24 cellular contexts compared by ENCODE assay signal in the genomic region with DNA sequence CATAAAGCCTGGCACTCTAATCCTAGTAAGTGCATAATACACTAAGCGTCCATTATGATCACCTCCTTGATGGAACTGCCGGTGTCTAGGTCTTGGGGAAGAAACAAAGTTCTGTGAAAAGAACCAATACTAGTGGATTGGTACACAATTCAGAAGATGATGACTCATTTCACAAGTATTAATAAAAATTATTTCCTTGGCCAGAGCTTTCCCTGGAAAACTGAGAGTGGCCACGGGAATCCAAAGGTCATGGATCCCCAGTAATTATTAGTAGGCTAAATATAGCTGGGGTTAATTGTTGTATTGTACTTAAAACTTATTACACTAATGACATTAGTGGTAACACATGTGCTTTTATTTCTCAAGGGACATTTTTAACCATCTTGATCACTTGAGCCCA.
"Had no signal": no experiment of that assay in that cellular context is flagged by ENCODE, and none has a peak within 500 bp of the region (broad histone marks: within the 10 kb centered on the region; RNA-seq: fewer than 3 reads in every experiment).

No MANE protein-coding gene starts in this region.

- H3K27ac Mint-ChIP-seq: activated naive CD4-positive, alpha-beta T cell treated with anti-CD3 and anti-CD28 coated beads, Interleukin-2, amount 50 U/mL, for 72 hours; activated T-cell treated with anti-CD3 and anti-CD28 coated beads, Interleukin-2, amount 50 U/mL, for 24 hours; activated T-helper 17 cell treated with anti-CD3 and anti-CD28 coated beads, Interleukin-2, amount 50 U/mL, for 72 hours; natural killer cell treated with Interleukin-12 subunit alpha and Interleukin-12 subunit beta and Interleukin-15 and Interleukin-18, amount 100 ng/mL, for 72 hours; progenitor cell of endocrine pancreas; T-helper 1 cell treated with Interleukin-12 subunit alpha and Interleukin-12 subunit beta and Interleukin-4 antibody, amounts not matched to agents 30 μg/mL and 1 μg/mL, for 36 hours had no signal

- DNase-seq: activated CD8-positive, alpha-beta memory T cell treated with anti-CD3 and anti-CD28 coated beads for 24 hours; activated CD8-positive, alpha-beta memory T cell treated with anti-CD3 and anti-CD28 coated beads, Interleukin-2, amount 50 U/mL, for 4 hours; activated T-cell treated with anti-CD3 and anti-CD28 coated beads, Interleukin-2, amount 50 U/mL, for 24 hours; colonic mucosa; glutamatergic neuron; left ventricle myocardium superior; mammary epithelial cell; midbrain; spleen; stimulated activated CD4-positive, alpha-beta T cell treated with anti-CD3 and anti-CD28 coated beads, Interleukin-4, amount 100 ng/mL, for 1 hour; stimulated activated naive CD4-positive, alpha-beta T cell; T1000; testis; trophoblast cell; uterus had no signal

- H3K27me3 Mint-ChIP-seq: activated T-helper 17 cell treated with anti-CD3 and anti-CD28 coated beads, Interleukin-2, amount 50 U/mL, for 72 hours; central memory CD8-positive, alpha-beta T cell; progenitor cell of endocrine pancreas had no signal

- ATAC-seq: activated naive CD4-positive, alpha-beta T cell treated with anti-CD3 and anti-CD28 coated beads, Interleukin-2, amount 50 U/mL, for 72 hours; activated T-helper 17 cell treated with anti-CD3 and anti-CD28 coated beads, Interleukin-2, amount 50 U/mL, for 72 hours; left ventricle myocardium superior; natural killer cell treated with Interleukin-12 subunit alpha and Interleukin-12 subunit beta and Interleukin-15 and Interleukin-18, amount 100 ng/mL, for 72 hours had no signal

- H3K4me3 Mint-ChIP-seq: activated T-cell treated with anti-CD3 and anti-CD28 coated beads, Interleukin-2, amount 50 U/mL, for 24 hours; activated T-helper 17 cell treated with anti-CD3 and anti-CD28 coated beads, Interleukin-2, amount 50 U/mL, for 72 hours; central memory CD8-positive, alpha-beta T cell; natural killer cell treated with Interleukin-12 subunit alpha and Interleukin-12 subunit beta and Interleukin-15 and Interleukin-18, amount 100 ng/mL, for 72 hours; T-helper 1 cell treated with Interleukin-12 subunit alpha and Interleukin-12 subunit beta and Interleukin-4 antibody, amounts not matched to agents 30 μg/mL and 1 μg/mL, for 36 hours had no signal

- H3K4me3 ChIP-seq: ascending aorta, colonic mucosa, hepatocyte, right atrium auricular region, spleen, testis, uterus had no signal

- H3K4me1 Mint-ChIP-seq: activated T-helper 17 cell treated with anti-CD3 and anti-CD28 coated beads, Interleukin-2, amount 50 U/mL, for 72 hours; central memory CD8-positive, alpha-beta T cell had no signal
